1 cellular context compared by ENCODE assay signal in the genomic region with DNA sequence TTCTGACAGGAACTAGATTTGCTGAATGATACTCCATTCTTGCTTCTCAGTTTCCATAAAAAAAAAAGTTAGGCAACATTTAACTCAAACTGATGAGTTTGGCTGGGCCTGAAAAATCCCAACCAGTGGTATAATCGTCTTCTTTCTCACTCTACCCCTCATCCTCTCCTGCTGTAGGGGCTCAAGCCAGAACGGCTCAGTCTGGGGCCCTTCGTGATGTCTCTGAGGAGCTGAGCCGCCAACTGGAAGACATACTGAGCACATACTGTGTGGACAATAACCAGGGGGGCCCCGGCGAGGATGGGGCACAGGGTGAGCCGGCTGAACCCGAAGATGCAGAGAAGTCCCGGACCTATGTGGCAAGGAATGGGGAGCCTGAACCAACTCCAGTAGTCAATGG.
TF ChIP-seq lines count a peak whose summit lies in the region.

No MANE protein-coding gene starts in this region.

TF ChIP-seq in GM12878, 131 proteins besides CTCF, POLR2A, EP300 and RAD21:
- TF ChIP-seq SMAD5 (IDR thresholded peaks at IDR 0.05; ENCODE audit: low read depth): no peak
